Comparison of ENCODE assay signal across 22 cellular contexts in the genomic region with DNA sequence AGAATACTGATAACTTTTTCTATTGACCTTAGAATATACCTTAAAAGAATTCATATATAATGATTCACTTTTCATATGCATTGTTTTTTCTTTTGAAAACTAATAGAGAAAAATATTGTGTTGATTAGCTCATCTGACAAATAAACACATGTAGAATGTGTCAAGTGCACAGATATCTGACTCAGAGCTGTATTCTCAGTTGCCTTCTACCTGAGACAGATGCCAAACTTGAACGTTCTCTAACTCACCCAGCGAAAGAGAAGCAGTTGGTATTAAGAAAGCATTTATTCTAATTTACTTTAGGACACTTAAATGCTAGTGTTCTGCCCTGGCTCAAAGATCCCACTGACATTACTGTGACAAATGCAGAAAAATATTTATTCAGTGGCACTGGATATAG. TPM values are rescaled to one million over a fixed set of nuclear protein-coding genes. Genes with fewer than 3 reads are reported as not detected.
DNase-seq lines count a peak whose midpoint lies in the region; ATAC-seq and TF ChIP-seq lines count a peak whose summit lies in the region.
"Had no signal": no experiment of that assay in that cellular context is flagged by ENCODE, and none has a peak within 500 bp of the region (broad histone marks: within the 10 kb centered on the region; RNA-seq: fewer than 3 reads in every experiment).

No MANE protein-coding gene starts in this region.

- no peak overlapping the region for H3K4me3 ChIP-seq in gastrocnemius medialis
- H3K4me3 ChIP-seq: BLaER1 had no signal

- H3K27me3 ChIP-seq in gastrocnemius medialis: no peaks in the 10 kb centered on the region
- H3K27me3 ChIP-seq: BE2C, BLaER1 had no signal

- H3K4me1 Mint-ChIP-seq in chondrocyte (ENCODE audit: low read depth): peaks cover 25% of the 10 kb centered on the region
- peaks cover 28% of the 10 kb centered on the region for H3K4me1 Mint-ChIP-seq in mesothelial cell of epicardium

- H3K36me3 ChIP-seq in gastrocnemius medialis: peaks cover 4 to 43% of the 10 kb centered on the region in 2 donors
- H3K36me3 ChIP-seq: BE2C had no signal

- TF ChIP-seq POLR2A in gastrocnemius medialis (IDR thresholded peaks at IDR 0.05): no peak

- intact Hi-C loops in gastrocnemius medialis (cut with DNase I; ENCODE audit: low total_unique reads): no loop called here

- H3K27ac Mint-ChIP-seq in chondrocyte (ENCODE audit: unreplicated experiment) (peak overlapping the region; percentile 8), mesothelial cell of epicardium (peak overlapping the region; percentile 69)
- H3K27ac Mint-ChIP-seq: CD14-positive monocyte; CD4-positive, alpha-beta memory T cell; CD4-positive, CD25-positive, alpha-beta regulatory T cell had no signal

- H3K4me3 Mint-ChIP-seq in chondrocyte (ENCODE audit: unreplicated experiment): no peak overlapping the region
- H3K4me3 Mint-ChIP-seq in mesothelial cell of epicardium: no peak overlapping the region
- H3K4me3 Mint-ChIP-seq: CD14-positive monocyte; CD4-positive, alpha-beta memory T cell; CD4-positive, CD25-positive, alpha-beta regulatory T cell; CD8-positive, alpha-beta memory T cell had no signal

- no peaks in the 10 kb centered on the region for H3K9me3 Mint-ChIP-seq in chondrocyte (ENCODE audit: low read depth)
- H3K9me3 Mint-ChIP-seq in mesothelial cell of epicardium: no peaks in the 10 kb centered on the region
- H3K9me3 Mint-ChIP-seq: CD14-positive monocyte; CD4-positive, alpha-beta memory T cell; CD4-positive, CD25-positive, alpha-beta regulatory T cell; CD8-positive, alpha-beta memory T cell had no signal

- H3K4me1 ChIP-seq in gastrocnemius medialis: peaks cover 66 to 70% of the 10 kb centered on the region in 2 donors

- in situ Hi-C loops in gastrocnemius medialis (cut with MboI; ENCODE audit: low sequenced_read_pairs in 4 of 4): no loop called here

- peak overlapping the region; percentile 27; the same call in 1 of the 2 replicates for H3K27ac ChIP-seq in VCaP
- peak overlapping the region; percentile 36 to 72 (median 56) for H3K27ac ChIP-seq in gastrocnemius medialis
- H3K27ac ChIP-seq: BLaER1 had no signal

- peaks cover 18% of the 10 kb centered on the region for H3K36me3 Mint-ChIP-seq in chondrocyte (ENCODE audit: low read depth)
- peaks cover 17% of the 10 kb centered on the region for H3K36me3 Mint-ChIP-seq in mesothelial cell of epicardium

- H3K9me3 ChIP-seq in gastrocnemius medialis: no peaks in the 10 kb centered on the region
- H3K9me3 ChIP-seq: BE2C, BLaER1 had no signal

- DNase-seq in chondrocyte (ENCODE audit: low spot score) (no peak), mesothelial cell of epicardium (ENCODE audit: low spot score in 2 of 2, unreplicated experiment in 2 of 2) (no peak), gastrocnemius medialis (no peak), DMS153 treated with DMSO at 0.1 percent for 48 hours (lab: John Stamatoyannopoulos, UW; ENCODE audit: unreplicated experiment) (no peak), NCI-H524 treated with DMSO at 0.1 percent for 48 hours (lab: John Stamatoyannopoulos, UW) (no peak), NCI-H187 treated with DMSO at 0.1 percent for 48 hours (lab: John Stamatoyannopoulos, UW) (no peak)
- DNase-seq: 8988T; ACHN; BE2C; C1 segment of cervical spinal cord; CD4-positive, alpha-beta memory T cell; CD4-positive, CD25-positive, alpha-beta regulatory T cell; CD8-positive, alpha-beta memory T cell; COR-L47; DMS 273 treated with DMSO at 0.1 percent for 48 hours; DMS153; DMS79 treated with DMSO at 0.1 percent for 48 hours; GF-D8 had no signal

- TF ChIP-seq CTCF in VCaP (conservative IDR thresholded peaks at IDR 0.05) (no peak), chondrocyte (IDR thresholded peaks at IDR 0.05) (no peak), mesothelial cell of epicardium (IDR thresholded peaks at IDR 0.05; ENCODE audit: unreplicated experiment) (no peak), gastrocnemius medialis (IDR thresholded peaks at IDR 0.05 in 4 of 5, conservative IDR thresholded peaks at IDR 0.05 in 1 of 5) (no peak)

- H3K27me3 Mint-ChIP-seq in chondrocyte (ENCODE audit: low read depth) (no peaks in the 10 kb centered on the region), mesothelial cell of epicardium (ENCODE audit: low read depth) (no peaks in the 10 kb centered on the region)
- H3K27me3 Mint-ChIP-seq: CD4-positive, alpha-beta memory T cell; CD4-positive, CD25-positive, alpha-beta regulatory T cell; CD8-positive, alpha-beta memory T cell had no signal

- ATAC-seq in gastrocnemius medialis (peak; percentile 54 to 67), GM21367 (IDR thresholded peaks at IDR 0.05; ENCODE audit: unreplicated experiment) (no peak)

RNA-seq across cellular contexts. Expression of gene USP53, which starts 28.1 kb away (rescaled TPM):
- total RNA-seq in chondrocyte: 20.0 to 22.3 TPM (median 20.0 TPM) in 3 replicates
- 26.5 to 28.7 TPM (median 26.8 TPM) in 3 replicates for total RNA-seq in mesothelial cell of epicardium
- total RNA-seq in gastrocnemius medialis: 100 to 1,000 TPM in 1 of 4 donors, 10 to 100 TPM in 3; 56.9 to 190 (median 98.5) TPM
